Comparison of ENCODE assay signal across 8 cellular contexts in the genomic region with DNA sequence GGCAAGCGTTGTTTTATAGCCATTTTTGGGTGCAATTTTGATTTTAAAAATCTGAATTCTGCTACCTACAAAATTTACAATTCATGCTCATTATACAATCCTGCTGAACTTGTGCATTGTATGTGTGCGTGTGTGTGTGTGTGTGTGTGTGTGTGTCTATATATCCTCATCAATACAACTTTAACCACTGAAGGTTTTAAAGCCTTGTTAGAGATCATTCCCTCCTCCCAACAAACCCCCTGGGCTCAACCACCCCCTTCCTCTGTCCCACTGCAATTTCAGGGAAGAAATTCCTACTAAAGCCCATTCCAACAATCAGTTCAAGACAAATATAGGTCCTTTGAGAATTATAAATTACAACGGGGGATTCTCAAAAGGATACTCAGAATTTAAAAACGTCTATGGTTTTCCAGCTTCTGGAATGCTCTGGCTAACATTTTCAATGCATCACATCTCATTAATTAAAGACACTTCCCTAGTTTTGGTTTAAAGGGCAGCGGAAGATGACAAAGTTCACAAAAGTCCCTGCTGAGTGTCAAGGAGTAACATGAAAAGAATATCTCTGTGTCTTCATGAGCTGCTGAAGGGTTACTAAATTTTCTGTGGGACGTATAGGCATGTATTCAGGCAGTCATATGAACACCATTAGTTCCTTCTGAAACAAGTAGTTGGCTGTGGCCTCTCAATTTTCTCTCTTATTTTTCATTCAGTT. TPM values are rescaled to one million over a fixed set of nuclear protein-coding genes. Genes with fewer than 3 reads are reported as not detected.
DNase-seq lines count a peak whose midpoint lies in the region; ATAC-seq and TF ChIP-seq lines count a peak whose summit lies in the region.

No MANE protein-coding gene starts in this region.

- H3K27ac Mint-ChIP-seq in activated CD4-positive, alpha-beta memory T cell treated with anti-CD3 and anti-CD28 coated beads for 36 hours = no peak overlapping the region

- H3K4me3 Mint-ChIP-seq in activated CD4-positive, alpha-beta memory T cell treated with anti-CD3 and anti-CD28 coated beads for 36 hours = peak overlapping the region; percentile 79

- H3K4me3 ChIP-seq in left ventricle myocardium inferior (peak overlapping the region; percentile 64), skin epidermis (peak overlapping the region in 5 of 7 experiments; percentile 13 to 34 (median 22))

- CTCF ChIA-PET in HEK293T (lab: Yijun Ruan, JAX) = interaction anchor here (0.6 to 1.0 kb wide), 7 partner anchors 206 to 1398 kb away, joined by 3 to 9 read pairs (median 5); no protein-coding TSS in a partner anchor
- CTCF ChIA-PET in activated CD4-positive, alpha-beta memory T cell treated with anti-CD3 and anti-CD28 coated beads for 36 hours (lab: Charles Lee) = no interaction called here

- H3K27me3 Mint-ChIP-seq in activated CD4-positive, alpha-beta memory T cell treated with anti-CD3 and anti-CD28 coated beads for 36 hours = no peaks in the 10 kb centered on the region

- intact Hi-C loops in activated CD4-positive, alpha-beta memory T cell treated with anti-CD3 and anti-CD28 coated beads for 36 hours (cut with micrococcal nuclease) = no loop called here
- intact Hi-C loops in left ventricle myocardium inferior (cut with micrococcal nuclease) = no loop called here

- no peaks in the 10 kb centered on the region for H3K36me3 Mint-ChIP-seq in activated CD4-positive, alpha-beta memory T cell treated with anti-CD3 and anti-CD28 coated beads for 36 hours

- H3K4me1 ChIP-seq in left ventricle myocardium inferior = peaks cover 22% of the 10 kb centered on the region

- H3K9me3 ChIP-seq in left ventricle myocardium inferior (replicated peaks) = no peaks in the 10 kb centered on the region

- DNase-seq in HEK293T (ENCODE audit: extremely low spot score) = peak; percentile 5
- no peak for DNase-seq in activated CD4-positive, alpha-beta memory T cell treated with anti-CD3 and anti-CD28 coated beads for 36 hours
- no peak for DNase-seq in left ventricle myocardium inferior
- no peak for DNase-seq in A172 (ENCODE audit: low spot score)
- DNase-seq in NCI-H1694 treated with DMSO at 0.1 percent for 48 hours (lab: John Stamatoyannopoulos, UW) = no peak
- no peak for DNase-seq in activated gamma-delta T cell (lab: John Stamatoyannopoulos, UW)

- H3K9me3 Mint-ChIP-seq in activated CD4-positive, alpha-beta memory T cell treated with anti-CD3 and anti-CD28 coated beads for 36 hours = no peaks in the 10 kb centered on the region

- no peak overlapping the region for H3K27ac ChIP-seq in left ventricle myocardium inferior (replicated peaks)
- H3K27ac ChIP-seq in skin epidermis = peak overlapping the region in 11 of 21 experiments; percentile 0 to 61 (median 30)

- no peak for TF ChIP-seq CTCF in left ventricle myocardium inferior (IDR thresholded peaks at IDR 0.05; ENCODE audit: borderline replicate concordance)

- no peaks in the 10 kb centered on the region for H3K36me3 ChIP-seq in left ventricle myocardium inferior

- no peak for ATAC-seq in HG03280 (IDR thresholded peaks at IDR 0.05; ENCODE audit: unreplicated experiment)

- POLR2A ChIA-PET in HEK293T (lab: Yijun Ruan, JAX) = interaction anchor here (0.6 to 1.4 kb wide), 3 partner anchors 16 to 166 kb away, joined by 3 read pairs; no protein-coding TSS in a partner anchor
- POLR2A ChIA-PET in activated CD4-positive, alpha-beta memory T cell treated with anti-CD3 and anti-CD28 coated beads for 36 hours (lab: Charles Lee) = no interaction called here

- peaks cover 22% of the 10 kb centered on the region for H3K4me1 Mint-ChIP-seq in activated CD4-positive, alpha-beta memory T cell treated with anti-CD3 and anti-CD28 coated beads for 36 hours (ENCODE audit: low read depth)

- H3K27me3 ChIP-seq in left ventricle myocardium inferior (ENCODE audit: low read depth) = no peaks in the 10 kb centered on the region

TF ChIP-seq in HEK293T, 16 proteins besides CTCF, POLR2A, EP300 and RAD21:
- no peak for TF ChIP-seq FOXK2 (IDR thresholded peaks at IDR 0.05)
- no peak for TF ChIP-seq FOXA1 (IDR thresholded peaks at IDR 0.05)
- TF ChIP-seq TARDBP (IDR thresholded peaks at IDR 0.05) = no peak

RNA-seq across cellular contexts. Expression of gene SEMA3A, which starts 0.9 kb away (rescaled TPM):
- total RNA-seq in activated CD4-positive, alpha-beta memory T cell treated with anti-CD3 and anti-CD28 coated beads for 36 hours = under 1 TPM; 0.59 to 0.75 TPM
- total RNA-seq in left ventricle myocardium inferior = 1.9 TPM
- total RNA-seq in A172 (2014; rRNA removed; shearing (Covaris generic)) = 11.6 and 16.2 TPM in 2 replicates
